1 cellular context compared by ENCODE assay signal in the genomic region with DNA sequence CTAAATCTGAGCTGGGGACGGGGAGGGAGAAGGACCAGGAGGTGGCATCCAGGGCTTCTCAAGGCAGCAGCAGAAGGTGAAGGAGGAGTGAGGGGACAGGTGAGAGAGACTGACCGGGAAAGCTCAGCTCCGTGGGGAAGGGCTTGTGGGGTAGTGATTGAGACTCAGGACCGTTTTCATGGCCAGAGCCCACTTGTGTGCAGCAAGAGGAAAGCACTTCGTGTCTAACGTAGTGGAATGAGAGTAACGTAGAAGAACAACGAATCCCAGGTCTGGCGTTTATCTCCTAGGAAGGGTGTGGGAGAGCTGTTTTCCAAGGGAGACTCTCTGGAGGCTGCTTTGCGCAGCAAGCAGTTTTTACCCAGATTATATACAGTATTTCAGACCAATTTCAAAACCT.
TF ChIP-seq lines count a peak whose summit lies in the region.

No MANE protein-coding gene starts in this region.

TF ChIP-seq in H1, 55 proteins besides CTCF, POLR2A, EP300 and RAD21:
- TF ChIP-seq RNF2 (IDR thresholded peaks at IDR 0.05; ENCODE audit: borderline replicate concordance, low read depth, low read length, missing control alignments, poor library complexity, severe bottlenecking) (peak; percentile 8), HDAC2 (IDR thresholded peaks at IDR 0.05; ENCODE audit: borderline replicate concordance in 1 of 2, low read depth in 2 of 2, low read length in 2 of 2) (no peak)
TF ChIP-seq in H1: peak in this region for 1.
